In genomic region chr10:15088428-15089261, GRCh38 we compare ENCODE assay signal across 8 cellular contexts. TPM values are rescaled to one million over a fixed set of nuclear protein-coding genes. Genes with fewer than 3 reads are reported as not detected.
DNase-seq lines count a peak whose midpoint lies in the region; ATAC-seq and TF ChIP-seq lines count a peak whose summit lies in the region.

TSS of gene ACBD7 (minus strand) at chr10:15088776. CDS start at chr10:15088728, 48 bp downstream.

- POLR2A ChIA-PET in CD8-positive, alpha-beta T cell (lab: Charles Lee): no interaction called here

- H3K27me3 ChIP-seq in CD8-positive, alpha-beta T cell (ENCODE audit: insufficient read depth, low read length): no peaks in the 10 kb centered on the region

- no peaks in the 10 kb centered on the region for H3K36me3 ChIP-seq in CD8-positive, alpha-beta T cell (ENCODE audit: insufficient read depth, low read length)

- no peak within 1 kb of the TSS for H3K27ac ChIP-seq in CD8-positive, alpha-beta T cell (ENCODE audit: low read depth, low read length)

- intact Hi-C loops in CD8-positive, alpha-beta T cell (cut with DNase I, micrococcal nuclease): loop anchor here (1.0 to 5.0 kb wide), 3 partner anchors 9 to 284 kb away; partner anchors contain the start of genes RPP38 (in 2 of the 2), FAM171A1 (in 1 of the 2) and NMT2 (in 1 of the 2)

- H3K4me3 ChIP-seq in CD8-positive, alpha-beta T cell (ENCODE audit: low read depth, low read length): peak within 1 kb of the TSS; percentile 53

- peak within 1 kb of the TSS; percentile 82 for H3K4me3 Mint-ChIP-seq in CD8-positive, alpha-beta T cell
- peak within 1 kb of the TSS; percentile 65 for H3K4me3 Mint-ChIP-seq in activated CD8-positive, alpha-beta memory T cell treated with anti-CD3 and anti-CD28 coated beads, Interleukin-2, amount 10 ng/mL, durations not matched to agents 7 days and 5 days
- no peak within 1 kb of the TSS for H3K4me3 Mint-ChIP-seq in endothelial cell (ENCODE audit: unreplicated experiment)

- DNase-seq in CD8-positive, alpha-beta T cell: peak; percentile 54 to 85 (median 76)
- DNase-seq in NOMO-1 (lab: John Stamatoyannopoulos, UW; ENCODE audit: unreplicated experiment in 2 of 2): peak; percentile 80 to 87
- DNase-seq in activated CD8-positive, alpha-beta memory T cell treated with anti-CD3 and anti-CD28 coated beads, Interleukin-2, amount 10 ng/mL, durations not matched to agents 7 days and 5 days: peak; percentile 84
- peak; percentile 87 for DNase-seq in endothelial cell (ENCODE audit: low spot score)
- peak; percentile 88 for DNase-seq in midbrain (lab: John Stamatoyannopoulos, UW)
- peak; percentile 73 to 77 for DNase-seq in stimulated activated CD8-positive, alpha-beta memory T cell treated with anti-CD3 and anti-CD28 coated beads, Interleukin-15, amount 100 ng/mL, for 48 hours (ENCODE audit: low read depth in 2 of 2)

- ATAC-seq in CD8-positive, alpha-beta T cell: peak; percentile 98
- peak; percentile 99 for ATAC-seq in GM19455 (IDR thresholded peaks at IDR 0.05; ENCODE audit: unreplicated experiment)
- ATAC-seq in HG03571 (IDR thresholded peaks at IDR 0.05; ENCODE audit: unreplicated experiment): peak; percentile 99
- ATAC-seq in activated CD8-positive, alpha-beta memory T cell treated with anti-CD3 and anti-CD28 coated beads, Interleukin-2, amount 10 ng/mL, durations not matched to agents 7 days and 5 days: peak; percentile 100

- CTCF ChIA-PET in CD8-positive, alpha-beta T cell (lab: Charles Lee): no interaction called here
- CTCF ChIA-PET in activated CD8-positive, alpha-beta memory T cell treated with anti-CD3 and anti-CD28 coated beads, Interleukin-2, amount 10 ng/mL, durations not matched to agents 7 days and 5 days (lab: Charles Lee): no interaction called here

- peak; percentile 48 for TF ChIP-seq CTCF in CD8-positive, alpha-beta T cell (IDR thresholded peaks at IDR 0.05)
- TF ChIP-seq CTCF in endothelial cell (IDR thresholded peaks at IDR 0.05; ENCODE audit: unreplicated experiment): peak; percentile 29

- no peaks in the 10 kb centered on the region for H3K36me3 Mint-ChIP-seq in CD8-positive, alpha-beta T cell
- no peaks in the 10 kb centered on the region for H3K36me3 Mint-ChIP-seq in activated CD8-positive, alpha-beta memory T cell treated with anti-CD3 and anti-CD28 coated beads, Interleukin-2, amount 10 ng/mL, durations not matched to agents 7 days and 5 days
- no peaks in the 10 kb centered on the region for H3K36me3 Mint-ChIP-seq in endothelial cell (ENCODE audit: low read depth, unreplicated experiment)

- H3K9me3 Mint-ChIP-seq in CD8-positive, alpha-beta T cell: no peaks in the 10 kb centered on the region
- H3K9me3 Mint-ChIP-seq in activated CD8-positive, alpha-beta memory T cell treated with anti-CD3 and anti-CD28 coated beads, Interleukin-2, amount 10 ng/mL, durations not matched to agents 7 days and 5 days (ENCODE audit: low read depth): no peaks in the 10 kb centered on the region
- no peaks in the 10 kb centered on the region for H3K9me3 Mint-ChIP-seq in endothelial cell (ENCODE audit: unreplicated experiment)

- H3K9me3 ChIP-seq in CD8-positive, alpha-beta T cell (ENCODE audit: low read length): no peaks in the 10 kb centered on the region

- no peak within 1 kb of the TSS for H3K27ac Mint-ChIP-seq in CD8-positive, alpha-beta T cell
- peak within 1 kb of the TSS; percentile 15 for H3K27ac Mint-ChIP-seq in activated CD8-positive, alpha-beta memory T cell treated with anti-CD3 and anti-CD28 coated beads, Interleukin-2, amount 10 ng/mL, durations not matched to agents 7 days and 5 days
- no peak within 1 kb of the TSS for H3K27ac Mint-ChIP-seq in endothelial cell (ENCODE audit: unreplicated experiment)

- H3K4me1 ChIP-seq in CD8-positive, alpha-beta T cell (ENCODE audit: insufficient read depth, low read length): no peaks in the 10 kb centered on the region

- H3K27me3 Mint-ChIP-seq in CD8-positive, alpha-beta T cell (ENCODE audit: low read depth): no peaks in the 10 kb centered on the region
- H3K27me3 Mint-ChIP-seq in activated CD8-positive, alpha-beta memory T cell treated with anti-CD3 and anti-CD28 coated beads, Interleukin-2, amount 10 ng/mL, durations not matched to agents 7 days and 5 days: peaks cover 11% of the 10 kb centered on the region
- peaks cover 3% of the 10 kb centered on the region for H3K27me3 Mint-ChIP-seq in endothelial cell (ENCODE audit: unreplicated experiment)

- H3K4me1 Mint-ChIP-seq in CD8-positive, alpha-beta T cell (ENCODE audit: low read depth): peaks cover 4% of the 10 kb centered on the region
- H3K4me1 Mint-ChIP-seq in activated CD8-positive, alpha-beta memory T cell treated with anti-CD3 and anti-CD28 coated beads, Interleukin-2, amount 10 ng/mL, durations not matched to agents 7 days and 5 days: no peaks in the 10 kb centered on the region
- no peaks in the 10 kb centered on the region for H3K4me1 Mint-ChIP-seq in endothelial cell (ENCODE audit: unreplicated experiment)

RNA-seq across cellular contexts. Expression of gene ACBD7, which starts in this region (rescaled TPM):
- 1 to 10 TPM in 1 of 2 experiments, under 1 TPM in 1; 0.86 to 1.8 TPM for total RNA-seq in CD8-positive, alpha-beta T cell
- total RNA-seq in activated CD8-positive, alpha-beta memory T cell treated with anti-CD3 and anti-CD28 coated beads, Interleukin-2, amount 10 ng/mL, durations not matched to agents 7 days and 5 days: 1 to 10 TPM; 1.5 to 1.9 TPM
- 0.33 TPM for total RNA-seq in endothelial cell (ENCODE audit: unreplicated experiment)

Comparison
In these comparisons a context has a peak if more than half of its experiments do, and no peak if none do; other contexts are left out.
1. Peak in DNase-seq in endothelial cell; RNA of the gene not detected or under 1 TPM.